In the genomic region with DNA sequence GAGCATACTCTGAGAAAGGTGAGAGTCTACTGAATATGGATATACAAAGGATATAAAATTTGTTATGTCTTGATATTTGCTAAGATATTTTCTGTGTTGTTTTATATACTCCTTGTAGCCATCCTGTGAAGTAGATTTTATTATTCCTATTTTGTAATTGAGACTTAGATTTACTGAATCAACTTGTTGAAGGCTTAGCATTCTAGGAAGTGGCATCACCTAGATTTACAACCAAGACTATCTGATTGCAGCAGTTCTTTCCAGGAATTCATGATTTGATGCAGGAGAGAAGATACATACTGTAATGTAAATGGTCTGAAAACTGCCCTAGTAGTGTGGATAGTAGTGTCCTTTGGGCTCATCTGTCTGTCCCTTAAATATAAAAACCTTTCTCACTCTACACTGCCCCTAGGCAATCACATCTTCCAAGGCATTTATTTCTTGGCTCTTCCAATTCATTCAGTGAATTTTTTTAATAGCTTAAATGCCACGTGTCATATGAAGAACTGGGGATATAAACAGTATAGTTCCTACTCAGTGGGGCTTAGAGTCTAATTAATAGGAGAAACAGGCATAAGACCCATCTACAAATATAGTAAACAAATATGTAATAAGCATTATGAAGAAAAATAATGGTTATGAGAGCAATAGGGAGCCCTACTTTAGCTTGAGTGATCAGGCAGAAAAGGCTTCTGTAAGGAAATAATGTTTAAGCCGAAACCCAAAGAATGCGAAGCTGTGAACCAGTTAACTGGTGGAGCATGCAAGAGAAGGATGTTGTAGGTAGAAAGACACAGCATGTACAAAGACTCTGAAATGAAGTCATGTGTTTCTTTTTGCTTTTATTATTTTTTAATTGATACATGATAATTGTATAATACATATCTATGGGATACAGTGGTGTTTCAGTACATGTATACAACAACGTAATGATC, we compare ENCODE assay signal across 15 cellular contexts. TPM values are rescaled to one million over a fixed set of nuclear protein-coding genes. Genes with fewer than 3 reads are reported as not detected.
DNase-seq lines count a peak whose midpoint lies in the region; ATAC-seq and TF ChIP-seq lines count a peak whose summit lies in the region.
"Had no signal": no experiment of that assay in that cellular context is flagged by ENCODE, and none has a peak within 500 bp of the region (broad histone marks: within the 10 kb centered on the region; RNA-seq: fewer than 3 reads in every experiment).

No MANE protein-coding gene starts in this region.

- peaks cover 15% of the 10 kb centered on the region for H3K36me3 Mint-ChIP-seq in WTC11
- H3K36me3 Mint-ChIP-seq: immature natural killer cell had no signal

- H3K36me3 ChIP-seq in ACC112 (ENCODE audit: insufficient read depth, low read length) (peaks cover 9% of the 10 kb centered on the region; the same call in 1 of the 2 replicates), testis (ENCODE audit: low read depth, missing control alignments) (no peaks in the 10 kb centered on the region)
- H3K36me3 ChIP-seq: vagina had no signal

- H3K4me1 ChIP-seq in ACC112 (ENCODE audit: control insufficient read depth, insufficient read depth, low read length, unreplicated experiment), result peaks cover 20% of the 10 kb centered on the region
- H3K4me1 ChIP-seq in testis, result no peaks in the 10 kb centered on the region

- TF ChIP-seq CTCF in WTC11 (IDR thresholded peaks at IDR 0.05) (no peak), testis (IDR thresholded peaks at IDR 0.05) (no peak)

- 84 to 90% methylated on average over 4 of the region's 4 CpGs for WGBS in testis, 2 donors

- H3K9me3 ChIP-seq in testis, result no peaks in the 10 kb centered on the region
- H3K9me3 ChIP-seq: vagina had no signal

- H3K27ac ChIP-seq in ACC112 (ENCODE audit: low read depth, low read length) (peak overlapping the region; percentile 1; the same call in 1 of the 2 replicates), testis (no peak overlapping the region)
- H3K27ac ChIP-seq: vagina had no signal

- TF ChIP-seq POLR2A in testis (IDR thresholded peaks at IDR 0.05), result no peak

- H2AFZ ChIP-seq in ACC112 (ENCODE audit: low read length, unreplicated experiment), result no peak overlapping the region

- DNase-seq in EL (peak; percentile 26), WTC11 (ENCODE audit: low spot score) (no peak), kidney glomerular epithelial cell (lab: John Stamatoyannopoulos, UW) (peak; percentile 24), testis (no peak), cerebellum (ENCODE audit: low spot score) (no peak)
- no peak for DNase-seq in stimulated activated CD4-positive, alpha-beta T cell treated with anti-CD3 and anti-CD28 coated beads, Interleukin-4, amount 100 ng/mL, for 4 hours
- DNase-seq: anterior cingulate cortex; C1 segment of cervical spinal cord; effector memory CD4-positive, alpha-beta T cell; immature natural killer cell; NCI-H187 treated with DMSO at 0.1 percent for 48 hours; NCI-H526 treated with DMSO at 0.1 percent for 48 hours had no signal

- H3K9me3 Mint-ChIP-seq in WTC11, result no peaks in the 10 kb centered on the region
- H3K9me3 Mint-ChIP-seq: immature natural killer cell had no signal

- POLR2A ChIA-PET in WTC11 (lab: Charles Lee), result interaction anchor here (1.0 kb wide), 1 partner anchor 14 kb away, joined by 3 read pairs; a partner anchor contains a TSS

- intact Hi-C loops in testis (cut with DNase I; ENCODE audit: low total_unique reads), result no loop called here

- H3K4me3 Mint-ChIP-seq in WTC11, result no peak overlapping the region
- H3K4me3 Mint-ChIP-seq: immature natural killer cell had no signal

- ATAC-seq in WTC11, result no peak
- no peak for ATAC-seq in GM19395 (IDR thresholded peaks at IDR 0.05; ENCODE audit: unreplicated experiment)

- H3K4me3 ChIP-seq in ACC112 (ENCODE audit: low read depth, low read length) (no peak overlapping the region), testis (no peak overlapping the region)
- H3K4me3 ChIP-seq: vagina had no signal

- H3K4me1 Mint-ChIP-seq in WTC11, result peaks cover 34% of the 10 kb centered on the region

- peaks cover 99% of the 10 kb centered on the region for H3K79me2 ChIP-seq in ACC112 (ENCODE audit: control insufficient read depth, insufficient read depth, low read length, unreplicated experiment)

- CTCF ChIA-PET in WTC11 (lab: Charles Lee), result no interaction called here

- H3K27me3 ChIP-seq in ACC112 (ENCODE audit: insufficient read depth, low read length) (no peaks in the 10 kb centered on the region), testis (no peaks in the 10 kb centered on the region)
- H3K27me3 ChIP-seq: vagina had no signal

- no peaks in the 10 kb centered on the region for H3K27me3 Mint-ChIP-seq in WTC11 (ENCODE audit: low read depth)

- H3K27ac Mint-ChIP-seq in WTC11, result peak overlapping the region; percentile 51

TF ChIP-seq in WTC11, 78 proteins besides CTCF, POLR2A, EP300 and RAD21 (continues in another document):
- no peak for TF ChIP-seq GABPB1 (CRISPR knock-in tag; IDR thresholded peaks at IDR 0.05)
- TF ChIP-seq, protein P1, sequence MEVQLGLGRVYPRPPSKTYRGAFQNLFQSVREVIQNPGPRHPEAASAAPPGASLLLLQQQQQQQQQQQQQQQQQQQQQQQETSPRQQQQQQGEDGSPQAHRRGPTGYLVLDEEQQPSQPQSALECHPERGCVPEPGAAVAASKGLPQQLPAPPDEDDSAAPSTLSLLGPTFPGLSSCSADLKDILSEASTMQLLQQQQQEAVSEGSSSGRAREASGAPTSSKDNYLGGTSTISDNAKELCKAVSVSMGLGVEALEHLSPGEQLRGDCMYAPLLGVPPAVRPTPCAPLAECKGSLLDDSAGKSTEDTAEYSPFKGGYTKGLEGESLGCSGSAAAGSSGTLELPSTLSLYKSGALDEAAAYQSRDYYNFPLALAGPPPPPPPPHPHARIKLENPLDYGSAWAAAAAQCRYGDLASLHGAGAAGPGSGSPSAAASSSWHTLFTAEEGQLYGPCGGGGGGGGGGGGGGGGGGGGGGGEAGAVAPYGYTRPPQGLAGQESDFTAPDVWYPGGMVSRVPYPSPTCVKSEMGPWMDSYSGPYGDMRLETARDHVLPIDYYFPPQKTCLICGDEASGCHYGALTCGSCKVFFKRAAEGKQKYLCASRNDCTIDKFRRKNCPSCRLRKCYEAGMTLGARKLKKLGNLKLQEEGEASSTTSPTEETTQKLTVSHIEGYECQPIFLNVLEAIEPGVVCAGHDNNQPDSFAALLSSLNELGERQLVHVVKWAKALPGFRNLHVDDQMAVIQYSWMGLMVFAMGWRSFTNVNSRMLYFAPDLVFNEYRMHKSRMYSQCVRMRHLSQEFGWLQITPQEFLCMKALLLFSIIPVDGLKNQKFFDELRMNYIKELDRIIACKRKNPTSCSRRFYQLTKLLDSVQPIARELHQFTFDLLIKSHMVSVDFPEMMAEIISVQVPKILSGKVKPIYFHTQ (CRISPR knock-in tag; IDR thresholded peaks at IDR 0.05), result no peak
- no peak for TF ChIP-seq IRF2 (CRISPR knock-in tag; IDR thresholded peaks at IDR 0.05; ENCODE audit: borderline replicate concordance, low read depth)
- no peak for TF ChIP-seq NR2C2 (CRISPR knock-in tag; IDR thresholded peaks at IDR 0.05)
- TF ChIP-seq, protein P2, sequence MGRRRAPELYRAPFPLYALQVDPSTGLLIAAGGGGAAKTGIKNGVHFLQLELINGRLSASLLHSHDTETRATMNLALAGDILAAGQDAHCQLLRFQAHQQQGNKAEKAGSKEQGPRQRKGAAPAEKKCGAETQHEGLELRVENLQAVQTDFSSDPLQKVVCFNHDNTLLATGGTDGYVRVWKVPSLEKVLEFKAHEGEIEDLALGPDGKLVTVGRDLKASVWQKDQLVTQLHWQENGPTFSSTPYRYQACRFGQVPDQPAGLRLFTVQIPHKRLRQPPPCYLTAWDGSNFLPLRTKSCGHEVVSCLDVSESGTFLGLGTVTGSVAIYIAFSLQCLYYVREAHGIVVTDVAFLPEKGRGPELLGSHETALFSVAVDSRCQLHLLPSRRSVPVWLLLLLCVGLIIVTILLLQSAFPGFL (CRISPR knock-in tag; IDR thresholded peaks at IDR 0.05; ENCODE audit: borderline replicate concordance), result no peak
- TF ChIP-seq NR3C1 (CRISPR knock-in tag; conservative IDR thresholded peaks at IDR 0.05; ENCODE audit: low read depth), result no peak
- TF ChIP-seq, protein P3, sequence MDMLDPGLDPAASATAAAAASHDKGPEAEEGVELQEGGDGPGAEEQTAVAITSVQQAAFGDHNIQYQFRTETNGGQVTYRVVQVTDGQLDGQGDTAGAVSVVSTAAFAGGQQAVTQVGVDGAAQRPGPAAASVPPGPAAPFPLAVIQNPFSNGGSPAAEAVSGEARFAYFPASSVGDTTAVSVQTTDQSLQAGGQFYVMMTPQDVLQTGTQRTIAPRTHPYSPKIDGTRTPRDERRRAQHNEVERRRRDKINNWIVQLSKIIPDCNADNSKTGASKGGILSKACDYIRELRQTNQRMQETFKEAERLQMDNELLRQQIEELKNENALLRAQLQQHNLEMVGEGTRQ (CRISPR knock-in tag; IDR thresholded peaks at IDR 0.05), result no peak
- TF ChIP-seq, protein P4, sequence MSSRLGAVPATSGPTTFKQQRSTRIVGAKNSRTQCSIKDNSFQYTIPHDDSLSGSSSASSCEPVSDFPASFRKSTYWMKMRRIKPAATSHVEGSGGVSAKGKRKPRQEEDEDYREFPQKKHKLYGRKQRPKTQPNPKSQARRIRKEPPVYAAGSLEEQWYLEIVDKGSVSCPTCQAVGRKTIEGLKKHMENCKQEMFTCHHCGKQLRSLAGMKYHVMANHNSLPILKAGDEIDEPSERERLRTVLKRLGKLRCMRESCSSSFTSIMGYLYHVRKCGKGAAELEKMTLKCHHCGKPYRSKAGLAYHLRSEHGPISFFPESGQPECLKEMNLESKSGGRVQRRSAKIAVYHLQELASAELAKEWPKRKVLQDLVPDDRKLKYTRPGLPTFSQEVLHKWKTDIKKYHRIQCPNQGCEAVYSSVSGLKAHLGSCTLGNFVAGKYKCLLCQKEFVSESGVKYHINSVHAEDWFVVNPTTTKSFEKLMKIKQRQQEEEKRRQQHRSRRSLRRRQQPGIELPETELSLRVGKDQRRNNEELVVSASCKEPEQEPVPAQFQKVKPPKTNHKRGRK (CRISPR knock-in tag; IDR thresholded peaks at IDR 0.05; ENCODE audit: borderline replicate concordance), result no peak

RNA-seq across cellular contexts. Expression of a gene that starts 13.6 kb away (rescaled TPM):
- total RNA-seq in WTC11 (2021) (212 to 226 TPM (median 215 TPM) in 3 replicates), testis (10 to 100 TPM; 51.7 to 65.6 TPM), cerebellum (157 TPM)
- 28.8 TPM for polyA plus RNA-seq in testis (ENCODE audit: insufficient read depth, low read depth, low replicate concordance)

Comparison
In these comparisons a context has a peak if more than half of its experiments do, and no peak if none do; other contexts are left out.
1. DNase-seq: peak in EL (single experiment) and kidney glomerular epithelial cell (single experiment); none in WTC11 (single experiment), testis (single experiment), stimulated activated CD4-positive, alpha-beta T cell treated with anti-CD3 and anti-CD28 coated beads, Interleukin-4, amount 100 ng/mL, for 4 hours (0 of 2) and cerebellum (single experiment).